In genomic region chr22:42856179-42856864, GRCh38 we compare ENCODE assay signal across 8 cellular contexts.
DNase-seq lines count a peak whose midpoint lies in the region; ATAC-seq, FAIRE-seq and TF ChIP-seq lines count a peak whose summit lies in the region.

No MANE protein-coding gene starts in this region.

- H3K27me3 ChIP-seq in BLaER1 treated with 17β-estradiol and CSF1 and Interleukin-3, amounts not matched to agents 10 nM and 100 nM, result no peaks in the 10 kb centered on the region
- no peaks in the 10 kb centered on the region for H3K27me3 ChIP-seq in muscle layer of colon (ENCODE audit: control insufficient read depth in 1 of 2, insufficient read depth in 2 of 2, low read length in 2 of 2)

- H4K20me1 ChIP-seq in BLaER1 treated with 17β-estradiol and CSF1 and Interleukin-3, amounts not matched to agents 10 nM and 100 nM, result peaks cover under 1 to 50% (median 25%) of the 10 kb centered on the region in 11 experiments; a peak in 17 of 22 replicates

- H3K4me1 ChIP-seq in BLaER1 treated with 17β-estradiol and CSF1 and Interleukin-3, amounts not matched to agents 10 nM and 100 nM, result peaks cover 42 to 58% (median 46%) of the 10 kb centered on the region in 10 experiments
- H3K4me1 ChIP-seq in muscle layer of colon (ENCODE audit: insufficient read depth, low read length), result peaks cover 20% of the 10 kb centered on the region

- DNase-seq in activated CD4-positive, alpha-beta T cell treated with anti-CD3 and anti-CD28 coated beads, Interleukin-2, amount 50 U/mL, for 48 hours, result peak; percentile 50 to 60
- DNase-seq in effector memory CD8-positive, alpha-beta T cell, result peak; percentile 17 to 58 (median 45)
- DNase-seq in stimulated activated effector memory CD8-positive, alpha-beta T cell treated with anti-CD3 and anti-CD28 coated beads, Interleukin-12 subunit alpha, Interleukin-12 subunit beta, amount 100 ng/mL, for 72 hours (ENCODE audit: low spot score in 2 of 2), result peak; percentile 29 to 67
- no peak for DNase-seq in D721Med (ENCODE audit: insufficient read length, low spot score)

- H3K9me3 ChIP-seq in BLaER1 treated with 17β-estradiol and CSF1 and Interleukin-3, amounts not matched to agents 10 nM and 100 nM (replicated peaks in 1 of 11), result peaks cover 0 to 11% (median 7%) of the 10 kb centered on the region in 11 experiments; a peak in 13 of 22 replicates
- H3K9me3 ChIP-seq in KOPT-K1 (ENCODE audit: insufficient read depth, low read length, poor library complexity, severe bottlenecking), result no peaks in the 10 kb centered on the region
- no peaks in the 10 kb centered on the region for H3K9me3 ChIP-seq in muscle layer of colon (ENCODE audit: low read length)

- peak overlapping the region; percentile 93 to 96 for H3K27ac Mint-ChIP-seq in effector memory CD8-positive, alpha-beta T cell
- H3K27ac Mint-ChIP-seq in stimulated activated effector memory CD8-positive, alpha-beta T cell treated with anti-CD3 and anti-CD28 coated beads, Interleukin-12 subunit alpha, Interleukin-12 subunit beta, amount 100 ng/mL, for 72 hours, result peak overlapping the region; percentile 95

- H3K9ac ChIP-seq in BLaER1 treated with 17β-estradiol and CSF1 and Interleukin-3, amounts not matched to agents 10 nM and 100 nM, result peak overlapping the region; percentile 71 to 93 (median 89)
- H3K9ac ChIP-seq in muscle layer of colon (ENCODE audit: low read length), result peak overlapping the region; percentile 87

- FAIRE-seq in D721Med (lab: Jason Lieb, UNC), result no peak

- no peaks in the 10 kb centered on the region for H3K9me3 Mint-ChIP-seq in effector memory CD8-positive, alpha-beta T cell
- no peaks in the 10 kb centered on the region for H3K9me3 Mint-ChIP-seq in stimulated activated effector memory CD8-positive, alpha-beta T cell treated with anti-CD3 and anti-CD28 coated beads, Interleukin-12 subunit alpha, Interleukin-12 subunit beta, amount 100 ng/mL, for 72 hours

- H3K36me3 ChIP-seq in BLaER1 treated with 17β-estradiol and CSF1 and Interleukin-3, amounts not matched to agents 10 nM and 100 nM, result peaks cover 0 to 22% (median 13%) of the 10 kb centered on the region in 11 experiments; a peak in 12 of 22 replicates
- H3K36me3 ChIP-seq in KOPT-K1 (ENCODE audit: insufficient read depth, low read length) (peaks cover 14% of the 10 kb centered on the region), muscle layer of colon (ENCODE audit: insufficient read depth, low read length) (no peaks in the 10 kb centered on the region)

- no peak for TF ChIP-seq CTCF in D721Med (IDR thresholded peaks at IDR 0.05; ENCODE audit: insufficient read depth, missing control alignments)

- H3K4me1 Mint-ChIP-seq in effector memory CD8-positive, alpha-beta T cell (ENCODE audit: low read depth in 2 of 2), result peaks cover 5 to 9% of the 10 kb centered on the region in 2 donors
- H3K4me1 Mint-ChIP-seq in stimulated activated effector memory CD8-positive, alpha-beta T cell treated with anti-CD3 and anti-CD28 coated beads, Interleukin-12 subunit alpha, Interleukin-12 subunit beta, amount 100 ng/mL, for 72 hours, result peaks cover 2% of the 10 kb centered on the region

- peak overlapping the region; percentile 88 to 96 for H3K4me3 Mint-ChIP-seq in effector memory CD8-positive, alpha-beta T cell
- peak overlapping the region; percentile 89 for H3K4me3 Mint-ChIP-seq in stimulated activated effector memory CD8-positive, alpha-beta T cell treated with anti-CD3 and anti-CD28 coated beads, Interleukin-12 subunit alpha, Interleukin-12 subunit beta, amount 100 ng/mL, for 72 hours

- peak overlapping the region; percentile 68 to 88 (median 82) for H3K4me3 ChIP-seq in BLaER1 treated with 17β-estradiol and CSF1 and Interleukin-3, amounts not matched to agents 10 nM and 100 nM
- peak overlapping the region; percentile 85 to 92 for H3K4me3 ChIP-seq in muscle layer of colon (ENCODE audit: low read depth in 1 of 2, low read length in 2 of 2)

- H3K27me3 Mint-ChIP-seq in effector memory CD8-positive, alpha-beta T cell, result no peaks in the 10 kb centered on the region

- ATAC-seq in GM21381 (IDR thresholded peaks at IDR 0.05; ENCODE audit: unreplicated experiment), result peak; percentile 22
- ATAC-seq in effector memory CD8-positive, alpha-beta T cell (replicated peaks), result peak; percentile 51
- ATAC-seq in stimulated activated effector memory CD8-positive, alpha-beta T cell treated with anti-CD3 and anti-CD28 coated beads, Interleukin-12 subunit alpha, Interleukin-12 subunit beta, amount 100 ng/mL, for 72 hours, result peak; percentile 62

- H3K36me3 Mint-ChIP-seq in effector memory CD8-positive, alpha-beta T cell (ENCODE audit: insufficient read depth), result peaks cover 13% of the 10 kb centered on the region
- H3K36me3 Mint-ChIP-seq in stimulated activated effector memory CD8-positive, alpha-beta T cell treated with anti-CD3 and anti-CD28 coated beads, Interleukin-12 subunit alpha, Interleukin-12 subunit beta, amount 100 ng/mL, for 72 hours, result peaks cover 28% of the 10 kb centered on the region

- H3K27ac ChIP-seq in BLaER1 treated with 17β-estradiol and CSF1 and Interleukin-3, amounts not matched to agents 10 nM and 100 nM, result peak overlapping the region; percentile 74 to 90 (median 86)
- H3K27ac ChIP-seq in KOPT-K1 (ENCODE audit: low read depth, low read length, poor library complexity, severe bottlenecking) (peak overlapping the region; percentile 73), muscle layer of colon (ENCODE audit: low read depth, low read length) (peak overlapping the region; percentile 95)

- H3K4me2 ChIP-seq in BLaER1 treated with 17β-estradiol and CSF1 and Interleukin-3, amounts not matched to agents 10 nM and 100 nM, result peak overlapping the region; percentile 85 to 98 (median 94)
